In genomic region chr14:32934891-32935633, GRCh38 we compare ENCODE assay signal across 9 cellular contexts. TPM values are rescaled to one million over a fixed set of nuclear protein-coding genes. Genes with fewer than 3 reads are reported as not detected.
DNase-seq lines count a peak whose midpoint lies in the region; ATAC-seq and TF ChIP-seq lines count a peak whose summit lies in the region.
"Had no signal": no experiment of that assay in that cellular context is flagged by ENCODE, and none has a peak within 500 bp of the region (broad histone marks: within the 10 kb centered on the region; RNA-seq: fewer than 3 reads in every experiment).

No MANE protein-coding gene starts in this region.

- no peak overlapping the region for H2BK20ac ChIP-seq in H9 (ENCODE audit: low read depth, low read length, poor library complexity, severe bottlenecking)

- BruUV-seq in A673 (replicated peaks; lab: Mats Ljungman, UMichigan): no TSS peak

- H3K4me1 Mint-ChIP-seq in H9: peaks cover 39 to 40% of the 10 kb centered on the region in 2 experiments
- peaks cover 13 to 28% (median 15%) of the 10 kb centered on the region in 3 donors for H3K4me1 Mint-ChIP-seq in naive B cell

- POLR2A ChIA-PET in A673 (lab: Charles Lee; ENCODE audit: low non-redundant PET): no interaction called here

- H3K36me3 Mint-ChIP-seq in H9 (ENCODE audit: insufficient read depth in 1 of 3, low read depth in 3 of 3) (no peaks in the 10 kb centered on the region; a peak in 2 of 7 replicates), naive B cell (peaks cover 0 to 15% of the 10 kb centered on the region in 2 donors)
- H3K36me3 Mint-ChIP-seq in activated naive CD4-positive, alpha-beta T cell treated with anti-CD3 and anti-CD28 coated beads, Interleukin-2, amount 50 U/mL, for 72 hours: peaks cover 7 to 28% of the 10 kb centered on the region in 2 donors
- H3K36me3 Mint-ChIP-seq: IgD-negative memory B cell had no signal

- H3K27me3 Mint-ChIP-seq in H9 (ENCODE audit: low read depth) (peaks cover 85% of the 10 kb centered on the region), naive B cell (peaks cover 61 to 81% (median 74%) of the 10 kb centered on the region in 3 donors)

- no peak overlapping the region for H4K91ac ChIP-seq in H9 (ENCODE audit: insufficient read length, low read depth, low read length)

- H2AK5ac ChIP-seq in H9 (ENCODE audit: insufficient read length, low read length): no peak overlapping the region

- no peak overlapping the region for H4K5ac ChIP-seq in H9 (ENCODE audit: insufficient read length, low read depth, low read length)

- intact Hi-C loops in A673 (cut with micrococcal nuclease; ENCODE audit: unreplicated experiment): loop anchor here (1.0 to 5.0 kb wide), 4 partner anchors 208 to 497 kb away; no protein-coding TSS in a partner anchor

- H3K18ac ChIP-seq in H9 (ENCODE audit: insufficient read length, low read depth, low read length): no peak overlapping the region

- peaks cover 36% of the 10 kb centered on the region for H3K23me2 ChIP-seq in H9 (ENCODE audit: insufficient read length, low read depth, low read length, poor library complexity, severe bottlenecking)

- H3K36me3 ChIP-seq in A673 (ENCODE audit: insufficient read depth, low read length, poor library complexity, severe bottlenecking): no peaks in the 10 kb centered on the region

- no peak overlapping the region for H3K56ac ChIP-seq in H9 (ENCODE audit: insufficient read length, low read depth, low read length)

- ATAC-seq in naive B cell (ENCODE audit: low read depth in 2 of 2): no peak
- ATAC-seq in HG02798 (IDR thresholded peaks at IDR 0.05; ENCODE audit: poor library complexity, unreplicated experiment): no peak
- ATAC-seq in activated naive CD4-positive, alpha-beta T cell treated with anti-CD3 and anti-CD28 coated beads, Interleukin-2, amount 50 U/mL, for 72 hours: no peak

- H3K27ac ChIP-seq in A673 (ENCODE audit: low read depth, low read length, poor library complexity, severe bottlenecking) (peak overlapping the region; percentile 67), H9 (ENCODE audit: insufficient read length, low read depth, low read length) (no peak overlapping the region)

- no peak overlapping the region for H3K9ac ChIP-seq in H9 (ENCODE audit: extremely low read depth, insufficient read length, low read length)

- no peaks in the 10 kb centered on the region for H3K79me2 ChIP-seq in H9 (ENCODE audit: insufficient read depth, low read length)

- peak overlapping the region; percentile 76 for H3K4me3 ChIP-seq in A673 (ENCODE audit: low read depth, low read length, poor library complexity, severe bottlenecking)
- H3K4me3 ChIP-seq in choroid plexus epithelial cell (ENCODE audit: low read depth, low read length): peak overlapping the region; percentile 35

- H3K9me3 Mint-ChIP-seq in H9: no peaks in the 10 kb centered on the region; a peak in 1 of 5 replicates
- H3K9me3 Mint-ChIP-seq in naive B cell: peaks cover 0 to 8% (median 0%) of the 10 kb centered on the region in 7 donors
- no peaks in the 10 kb centered on the region for H3K9me3 Mint-ChIP-seq in activated naive CD4-positive, alpha-beta T cell treated with anti-CD3 and anti-CD28 coated beads, Interleukin-2, amount 50 U/mL, for 72 hours

- H2BK12ac ChIP-seq in H9 (ENCODE audit: insufficient read length, low read depth, low read length): no peak overlapping the region

- TF ChIP-seq CTCF in A673 (conservative IDR thresholded peaks at IDR 0.05; ENCODE audit: low read depth, low read length): no peak
- TF ChIP-seq CTCF in H9 (conservative IDR thresholded peaks at IDR 0.05): no peak
- TF ChIP-seq CTCF in choroid plexus epithelial cell (conservative IDR thresholded peaks at IDR 0.05; ENCODE audit: low read depth, low read length): no peak

- H3K23ac ChIP-seq in H9 (ENCODE audit: insufficient read length, low read depth, low read length): no peak overlapping the region

- H3K79me1 ChIP-seq in H9 (ENCODE audit: insufficient read depth, low read depth, low read length, poor library complexity, severe bottlenecking): no peaks in the 10 kb centered on the region

- no peak overlapping the region for H3K14ac ChIP-seq in H9 (ENCODE audit: insufficient read depth, low read length)

- WGBS in H9 (ENCODE audit: extremely low coverage, insufficient read length, low lambda C conversion rate): no CpG with 5 or more reads among the region's 39 CpGs

- H2AFZ ChIP-seq in H9 (ENCODE audit: low read length): no peak overlapping the region

- H2BK5ac ChIP-seq in H9 (ENCODE audit: insufficient read length, low read length): no peak overlapping the region

- H4K20me1 ChIP-seq in H9 (ENCODE audit: control insufficient read depth, insufficient read depth, insufficient read length): no peaks in the 10 kb centered on the region

- H3K4me3 Mint-ChIP-seq in H9 (peak overlapping the region; percentile 63 to 87), naive B cell (peak overlapping the region in 6 of 8 donors; percentile 8 to 54 (median 29))

- no peak overlapping the region for H3K4ac ChIP-seq in H9 (ENCODE audit: low read depth, low read length)

- H2BK15ac ChIP-seq in H9 (ENCODE audit: low read depth, low read length): no peak overlapping the region

- H4K8ac ChIP-seq in H9 (replicated peaks; ENCODE audit: insufficient read length, low read depth, low read length): no peak overlapping the region

- peaks cover 27% of the 10 kb centered on the region for H3K4me1 ChIP-seq in A673 (ENCODE audit: insufficient read depth, low read length, poor library complexity, severe bottlenecking)
- no peaks in the 10 kb centered on the region; the same call in 1 of the 2 replicates for H3K4me1 ChIP-seq in H9 (ENCODE audit: insufficient read depth, low read length)

- H3K27ac Mint-ChIP-seq in H9 (no peak overlapping the region), naive B cell (no peak overlapping the region)
- no peak overlapping the region for H3K27ac Mint-ChIP-seq in activated naive CD4-positive, alpha-beta T cell treated with anti-CD3 and anti-CD28 coated beads, Interleukin-2, amount 50 U/mL, for 72 hours

- no peak overlapping the region for H2BK120ac ChIP-seq in H9 (ENCODE audit: low read depth, low read length, poor library complexity, severe bottlenecking)

- CTCF ChIA-PET in A673 (lab: Charles Lee): no interaction called here

- H3T11ph ChIP-seq in H9 (ENCODE audit: low read length): no peak overlapping the region

- peak; percentile 61 for DNase-seq in A673 (ENCODE audit: low spot score)
- DNase-seq in H9: peak; percentile 49
- DNase-seq in choroid plexus epithelial cell (ENCODE audit: low read depth): peak; percentile 9
- DNase-seq in naive B cell: no peak
- DNase-seq in dedifferentiated amniotic fluid mesenchymal stem cell (ENCODE audit: extremely low spot score): no peak
- no peak for DNase-seq in amniotic stem cell (lab: John Stamatoyannopoulos, UW)
- no peak for DNase-seq in activated naive CD4-positive, alpha-beta T cell treated with anti-CD3 and anti-CD28 coated beads, Interleukin-2, amount 50 U/mL, for 72 hours (ENCODE audit: low spot score in 2 of 2)

- H3K4me2 ChIP-seq in H9 (ENCODE audit: insufficient read depth, insufficient read length, low read length): peak overlapping the region; percentile 85

- H3K9me3 ChIP-seq in A673 (ENCODE audit: low read depth, low read length, poor library complexity, severe bottlenecking): no peaks in the 10 kb centered on the region
- no peaks in the 10 kb centered on the region for H3K9me3 ChIP-seq in H9 (ENCODE audit: control insufficient read depth, low read depth, low read length)

- H3K27me3 ChIP-seq in A673 (replicated peaks; ENCODE audit: insufficient read depth, low read depth, low read length, poor library complexity) (no peaks in the 10 kb centered on the region), H9 (ENCODE audit: insufficient read depth, low read length) (peaks cover 37% of the 10 kb centered on the region)

RNA-seq across cellular contexts. Expression of gene NPAS3, which starts 3.6 kb away (rescaled TPM):
- total RNA-seq in A673 (2021) (15.6 and 16.5 TPM in 2 replicates), H9 (2021) (0.17 and 0.22 TPM in 2 replicates)
- polyA plus RNA-seq in naive B cell (ENCODE audit: low read depth in 6 of 6): not detected
- total RNA-seq in activated naive CD4-positive, alpha-beta T cell treated with anti-CD3 and anti-CD28 coated beads, Interleukin-2, amount 50 U/mL, for 72 hours: not detected
- polyA plus RNA-seq: IgD-negative memory B cell had no signal

Comparison
In these comparisons a context has a peak if more than half of its experiments do, and no peak if none do; other contexts are left out.
1. DNase-seq: peak in A673 (single experiment), H9 (single experiment) and choroid plexus epithelial cell (single experiment); none in naive B cell (single experiment), dedifferentiated amniotic fluid mesenchymal stem cell (single experiment), amniotic stem cell (single experiment) and activated naive CD4-positive, alpha-beta T cell treated with anti-CD3 and anti-CD28 coated beads, Interleukin-2, amount 50 U/mL, for 72 hours (0 of 2).
2. RNA of gene NPAS3, which starts 3.6 kb away (total RNA-seq): 15.6 to 16.5 TPM in A673; not detected in activated naive CD4-positive, alpha-beta T cell treated with anti-CD3 and anti-CD28 coated beads, Interleukin-2, amount 50 U/mL, for 72 hours and 0.17 to 0.22 TPM in H9; every median in the first group is over 10 times any median in the second.